10 cellular contexts compared by ENCODE assay signal in the genomic region with DNA sequence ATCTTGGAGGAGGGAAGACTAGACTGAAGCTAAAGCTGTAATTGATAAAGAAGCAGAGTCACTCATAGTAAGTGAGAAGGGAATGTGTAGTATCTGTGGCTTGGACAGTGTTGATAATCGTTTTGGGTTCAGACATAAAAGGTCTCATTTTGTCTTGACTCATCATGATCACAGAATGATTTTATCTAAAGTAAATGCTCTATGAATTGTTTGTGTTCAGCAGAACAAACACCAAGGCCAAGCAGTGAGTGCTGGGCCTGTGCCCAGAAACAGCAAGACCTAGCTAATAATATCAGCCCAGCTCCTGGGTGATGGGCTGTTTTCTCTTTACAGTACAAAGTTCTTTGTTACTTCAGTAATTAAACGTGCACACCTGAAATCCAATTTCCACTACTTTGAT. TPM values are rescaled to one million over a fixed set of nuclear protein-coding genes. Genes with fewer than 3 reads are reported as not detected.
DNase-seq lines count a peak whose midpoint lies in the region; ATAC-seq, FAIRE-seq and TF ChIP-seq lines count a peak whose summit lies in the region.
"Had no signal": no experiment of that assay in that cellular context is flagged by ENCODE, and none has a peak within 500 bp of the region (broad histone marks: within the 10 kb centered on the region; RNA-seq: fewer than 3 reads in every experiment).

No MANE protein-coding gene starts in this region.

- peak; percentile 86 for DNase-seq in EH (ENCODE audit: low read depth)
- DNase-seq in NCI-H345 treated with DMSO at 0.1 percent for 48 hours (lab: John Stamatoyannopoulos, UW; ENCODE audit: unreplicated experiment) = peak; percentile 75
- peak; percentile 52 for DNase-seq in fibroblast of gingiva (ENCODE audit: low read depth)
- peak; percentile 75 for DNase-seq in prostate gland (ENCODE audit: low spot score)
- no peak for DNase-seq in mesothelial cell of epicardium (ENCODE audit: low spot score in 2 of 2, unreplicated experiment in 2 of 2)
- DNase-seq in GM19239 (ENCODE audit: insufficient read length, low spot score) = no peak
- DNase-seq in activated CD4-positive, alpha-beta T cell treated with anti-CD3 and anti-CD28 coated beads for 36 hours = no peak
- DNase-seq: central memory CD4-positive, alpha-beta T cell; mesendoderm had no signal

- no peaks in the 10 kb centered on the region for H3K9me3 ChIP-seq in prostate gland

- TF ChIP-seq CTCF in prostate gland (IDR thresholded peaks at IDR 0.05) = no peak
- no peak for TF ChIP-seq CTCF in mesothelial cell of epicardium (IDR thresholded peaks at IDR 0.05; ENCODE audit: unreplicated experiment)

- H3K27ac Mint-ChIP-seq in mesothelial cell of epicardium = no peak overlapping the region
- no peak overlapping the region for H3K27ac Mint-ChIP-seq in activated CD4-positive, alpha-beta T cell treated with anti-CD3 and anti-CD28 coated beads for 36 hours

- intact Hi-C loops in prostate gland (cut with DNase I) = no loop called here
- intact Hi-C loops in activated CD4-positive, alpha-beta T cell treated with anti-CD3 and anti-CD28 coated beads for 36 hours (cut with DNase I, micrococcal nuclease) = no loop called here

- H3K9me3 Mint-ChIP-seq in mesothelial cell of epicardium = no peaks in the 10 kb centered on the region
- no peaks in the 10 kb centered on the region for H3K9me3 Mint-ChIP-seq in activated CD4-positive, alpha-beta T cell treated with anti-CD3 and anti-CD28 coated beads for 36 hours (ENCODE audit: low read depth)

- peaks cover 10% of the 10 kb centered on the region for H3K4me1 Mint-ChIP-seq in mesothelial cell of epicardium
- no peaks in the 10 kb centered on the region for H3K4me1 Mint-ChIP-seq in activated CD4-positive, alpha-beta T cell treated with anti-CD3 and anti-CD28 coated beads for 36 hours

- 6% methylated on average over 2 of the region's 2 CpGs for WGBS in prostate gland

- FAIRE-seq in GM19239 (lab: Jason Lieb, UNC) = no peak

- no peak overlapping the region for H3K4me3 ChIP-seq in prostate gland

- H3K36me3 Mint-ChIP-seq in mesothelial cell of epicardium = no peaks in the 10 kb centered on the region
- no peaks in the 10 kb centered on the region for H3K36me3 Mint-ChIP-seq in activated CD4-positive, alpha-beta T cell treated with anti-CD3 and anti-CD28 coated beads for 36 hours (ENCODE audit: low read depth)

- POLR2A ChIA-PET in activated CD4-positive, alpha-beta T cell treated with anti-CD3 and anti-CD28 coated beads for 36 hours (lab: Charles Lee) = no interaction called here

- no peak for TF ChIP-seq POLR2A in prostate gland (IDR thresholded peaks at IDR 0.05)

- H3K4me1 ChIP-seq in prostate gland (replicated peaks) = no peaks in the 10 kb centered on the region

- H3K36me3 ChIP-seq in prostate gland = no peaks in the 10 kb centered on the region

- H3K27me3 Mint-ChIP-seq in mesothelial cell of epicardium (ENCODE audit: low read depth) = no peaks in the 10 kb centered on the region
- no peaks in the 10 kb centered on the region for H3K27me3 Mint-ChIP-seq in activated CD4-positive, alpha-beta T cell treated with anti-CD3 and anti-CD28 coated beads for 36 hours

- peak overlapping the region; percentile 30 to 49 for H3K27ac ChIP-seq in prostate gland

- H3K27me3 ChIP-seq in prostate gland (replicated peaks; ENCODE audit: insufficient read depth) = no peaks in the 10 kb centered on the region

- no peak for ATAC-seq in HG03354 (IDR thresholded peaks at IDR 0.05; ENCODE audit: poor library complexity, severe bottlenecking, unreplicated experiment)
- no peak for ATAC-seq in activated CD4-positive, alpha-beta T cell treated with anti-CD3 and anti-CD28 coated beads for 36 hours

- H3K4me3 Mint-ChIP-seq in mesothelial cell of epicardium = no peak overlapping the region
- no peak overlapping the region for H3K4me3 Mint-ChIP-seq in activated CD4-positive, alpha-beta T cell treated with anti-CD3 and anti-CD28 coated beads for 36 hours

- CTCF ChIA-PET in activated CD4-positive, alpha-beta T cell treated with anti-CD3 and anti-CD28 coated beads for 36 hours (lab: Charles Lee) = no interaction called here

RNA-seq across cellular contexts. Expression of a gene that starts 26.7 kb away (rescaled TPM):
- total RNA-seq in prostate gland (1 to 10 TPM; 5.7 to 7.2 TPM), mesothelial cell of epicardium (0.34 to 1.1 TPM (median 0.44 TPM) in 3 replicates)
- total RNA-seq in activated CD4-positive, alpha-beta T cell treated with anti-CD3 and anti-CD28 coated beads for 36 hours = not detected

Comparison
In these comparisons a context has a peak if more than half of its experiments do, and no peak if none do; other contexts are left out.
1. DNase-seq: peak in EH (single experiment), NCI-H345 treated with DMSO at 0.1 percent for 48 hours (single experiment), fibroblast of gingiva (single experiment) and prostate gland (single experiment); none in mesothelial cell of epicardium (0 of 2), GM19239 (single experiment) and activated CD4-positive, alpha-beta T cell treated with anti-CD3 and anti-CD28 coated beads for 36 hours (single experiment).